15 cellular contexts compared by ENCODE assay signal in the genomic region with DNA sequence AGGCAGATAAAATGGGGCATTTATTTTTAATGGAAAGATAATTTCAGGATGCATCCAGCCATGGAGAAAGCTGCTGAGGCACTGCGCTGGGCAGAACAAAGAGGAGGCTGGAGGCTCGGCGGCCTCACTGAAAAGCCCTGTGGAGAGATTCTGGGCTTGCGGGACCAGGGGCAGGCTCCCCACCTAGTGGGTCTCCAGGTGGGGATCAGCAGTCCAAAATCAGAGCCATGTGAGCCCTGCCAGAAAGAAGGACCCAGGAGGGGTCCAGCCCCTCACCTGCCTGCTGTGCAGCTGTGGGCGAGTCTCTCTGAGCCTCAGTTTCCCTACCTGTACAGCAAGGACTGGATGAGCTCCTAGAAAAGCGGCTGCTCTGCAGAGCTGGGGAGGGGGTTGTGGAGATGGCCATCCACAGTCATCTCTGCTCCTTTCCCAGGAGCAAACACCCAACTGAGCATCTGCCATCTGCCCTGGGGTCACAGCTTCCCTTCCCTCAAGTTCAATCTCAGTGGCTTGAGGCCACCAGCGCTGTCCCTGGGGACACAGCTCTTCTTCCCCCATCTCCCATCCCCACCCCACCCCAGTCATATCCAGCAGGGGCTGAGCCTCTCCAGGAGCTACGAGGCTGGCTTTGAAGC. TPM values are rescaled to one million over a fixed set of nuclear protein-coding genes. Genes with fewer than 3 reads are reported as not detected.
"Had no signal": no experiment of that assay in that cellular context is flagged by ENCODE, and none has a peak within 500 bp of the region (broad histone marks: within the 10 kb centered on the region; RNA-seq: fewer than 3 reads in every experiment).

No MANE protein-coding gene starts in this region.

- H3K27me3 ChIP-seq: thyroid gland, vagina had no signal

- H3K4me3 ChIP-seq: lung, thyroid gland, vagina had no signal

- H3K36me3 ChIP-seq: thyroid gland, vagina had no signal

- DNase-seq: activated CD4-positive, alpha-beta memory T cell treated with anti-CD3 and anti-CD28 coated beads for 36 hours; activated CD4-positive, alpha-beta T cell treated with anti-CD3 and anti-CD28 coated beads for 1 hour; activated naive CD8-positive, alpha-beta T cell treated with anti-CD3 and anti-CD28 coated beads, Interleukin-2, amount 50 U/mL, for 24 hours; caudate nucleus; cortex of kidney; effector CD8-positive, alpha-beta T cell; small intestine had no signal

- H3K4me1 ChIP-seq: vagina had no signal

- ATAC-seq: activated naive CD8-positive, alpha-beta T cell treated with anti-CD3 and anti-CD28 coated beads, Interleukin-2, amount 50 U/mL, for 24 hours; naive thymus-derived CD8-positive, alpha-beta T cell had no signal

- H3K27ac ChIP-seq: thyroid gland, vagina had no signal

- H3K9me3 ChIP-seq: thyroid gland, vagina had no signal

RNA-seq across cellular contexts. Expression of gene C14orf180, which starts 23.8 kb away (rescaled TPM):
- total RNA-seq: activated CD4-positive, alpha-beta memory T cell treated with anti-CD3 and anti-CD28 coated beads for 36 hours; fibroblast of lung; frontal cortex; mononuclear cell; naive thymus-derived CD8-positive, alpha-beta T cell; osteocyte had no signal
- polyA plus RNA-seq: fibroblast of lung; naive thymus-derived CD8-positive, alpha-beta T cell had no signal

RNA-seq across cellular contexts. Expression of gene TMEM179, which starts 48.8 kb away (rescaled TPM):
- total RNA-seq: activated CD4-positive, alpha-beta memory T cell treated with anti-CD3 and anti-CD28 coated beads for 36 hours; mononuclear cell; naive thymus-derived CD8-positive, alpha-beta T cell; osteocyte had no signal
- polyA plus RNA-seq: naive thymus-derived CD8-positive, alpha-beta T cell had no signal
